15 cellular contexts compared by ENCODE assay signal in genomic region chrX:103414561-103414960, GRCh38. TPM values are rescaled to one million over a fixed set of nuclear protein-coding genes. Genes with fewer than 3 reads are reported as not detected.
A peak's percentile ranks its signal among the peaks of the same experiment; 100 is the strongest.
DNase-seq lines count a peak whose midpoint lies in the region; TF ChIP-seq lines count a peak whose summit lies in the region.
"Had no signal": no experiment of that assay in that cellular context is flagged by ENCODE, and none has a peak within 500 bp of the region (broad histone marks: within the 10 kb centered on the region; RNA-seq: fewer than 3 reads in every experiment).

No MANE protein-coding gene starts in this region.

- peak; percentile 6 for DNase-seq in DMS 273 (lab: John Stamatoyannopoulos, UW; ENCODE audit: unreplicated experiment)
- DNase-seq in DMS 273 treated with DMSO at 0.1 percent for 48 hours (lab: John Stamatoyannopoulos, UW): no peak
- peak; percentile 7 for DNase-seq in MG63
- DNase-seq in neural crest cell (ENCODE audit: low read depth, low spot score): no peak
- no peak for DNase-seq in activated CD4-positive, alpha-beta T cell treated with anti-CD3 and anti-CD28 coated beads, Interleukin-2, amount 50 U/mL, for 1 hour
- DNase-seq in foreskin melanocyte: no peak
- DNase-seq in uterus: no peak
- DNase-seq: AML-193; CD8-positive, alpha-beta memory T cell; DND-41; GDM1; HCEC 1CT; KBM-7 had no signal

- H3K4me1 ChIP-seq in uterus: no peaks in the 10 kb centered on the region
- H3K4me1 ChIP-seq: BLaER1 had no signal

- peak overlapping the region; percentile 80 for H3K27ac Mint-ChIP-seq in neural crest cell (ENCODE audit: unreplicated experiment)
- H3K27ac Mint-ChIP-seq: CD8-positive, alpha-beta memory T cell had no signal

- no peaks in the 10 kb centered on the region for H3K4me1 Mint-ChIP-seq in neural crest cell
- H3K4me1 Mint-ChIP-seq: CD8-positive, alpha-beta memory T cell had no signal

- H3K4me3 Mint-ChIP-seq in neural crest cell: no peak overlapping the region
- H3K4me3 Mint-ChIP-seq: CD8-positive, alpha-beta memory T cell had no signal

- no peak overlapping the region for H3K4me3 ChIP-seq in MG63
- no peak overlapping the region for H3K4me3 ChIP-seq in uterus
- H3K4me3 ChIP-seq: BLaER1 had no signal

- no peak for TF ChIP-seq POLR2A in uterus (IDR thresholded peaks at IDR 0.05)

- no peaks in the 10 kb centered on the region for H3K9me3 ChIP-seq in MG63
- H3K9me3 ChIP-seq in uterus: no peaks in the 10 kb centered on the region
- H3K9me3 ChIP-seq: BLaER1 had no signal

- peaks cover 2% of the 10 kb centered on the region for H3K9me3 Mint-ChIP-seq in neural crest cell

- intact Hi-C loops in uterus (cut with DNase I; ENCODE audit: low total_unique reads): no loop called here

- TF ChIP-seq CTCF in neural crest cell (conservative IDR thresholded peaks at IDR 0.05) (no peak), uterus (IDR thresholded peaks at IDR 0.05) (no peak)

- H3K36me3 ChIP-seq in MG63: no peaks in the 10 kb centered on the region
- H3K36me3 ChIP-seq in uterus: no peaks in the 10 kb centered on the region
- H3K36me3 ChIP-seq: BLaER1 had no signal

- peaks cover 27% of the 10 kb centered on the region for H3K36me3 Mint-ChIP-seq in neural crest cell (ENCODE audit: low read depth)
- H3K36me3 Mint-ChIP-seq: CD8-positive, alpha-beta memory T cell had no signal

- H3K27me3 Mint-ChIP-seq in neural crest cell (ENCODE audit: low read depth): no peaks in the 10 kb centered on the region

- no peaks in the 10 kb centered on the region for H3K27me3 ChIP-seq in MG63
- H3K27me3 ChIP-seq in uterus: no peaks in the 10 kb centered on the region
- H3K27me3 ChIP-seq: BLaER1 had no signal

- no peak overlapping the region for H3K27ac ChIP-seq in uterus
- H3K27ac ChIP-seq: 22Rv1, BLaER1 had no signal

RNA-seq across cellular contexts. Expression of gene BEX3, which starts 38.2 kb away (rescaled TPM):
- 153 and 210 TPM in 2 replicates for total RNA-seq in MG63 (2014; rRNA removed; shearing (Covaris generic); ENCODE audit: low replicate concordance)
- total RNA-seq in neural crest cell: 310 and 334 TPM in 2 replicates
- 100 to 1,000 TPM; 101 to 224 (median 179) TPM for total RNA-seq in uterus

RNA-seq across cellular contexts. Expression of gene TCEAL9, which starts 58.3 kb away (rescaled TPM):
- total RNA-seq in MG63 (2014; rRNA removed; shearing (Covaris generic); ENCODE audit: low replicate concordance): 44.1 and 97.3 TPM in 2 replicates
- total RNA-seq in neural crest cell: 42.8 and 46.4 TPM in 2 replicates
- 10 to 100 TPM; 26.1 to 95.6 (median 52.6) TPM for total RNA-seq in uterus

Comparison
In these comparisons a context has a peak if more than half of its experiments do, and no peak if none do; other contexts are left out.
1. DNase-seq: peak in DMS 273 (single experiment) and MG63 (single experiment); none in DMS 273 treated with DMSO at 0.1 percent for 48 hours (single experiment), neural crest cell (single experiment), activated CD4-positive, alpha-beta T cell treated with anti-CD3 and anti-CD28 coated beads, Interleukin-2, amount 50 U/mL, for 1 hour (single experiment), foreskin melanocyte (single experiment) and uterus (0 of 2).